Comparison of ENCODE assay signal across 12 cellular contexts in genomic region chr17:40371261-40371929, GRCh38. TPM values are rescaled to one million over a fixed set of nuclear protein-coding genes. Genes with fewer than 3 reads are reported as not detected.
DNase-seq lines count a peak whose midpoint lies in the region; ATAC-seq, FAIRE-seq and TF ChIP-seq lines count a peak whose summit lies in the region.
"Had no signal": no experiment of that assay in that cellular context is flagged by ENCODE, and none has a peak within 500 bp of the region (broad histone marks: within the 10 kb centered on the region; RNA-seq: fewer than 3 reads in every experiment).

No MANE protein-coding gene starts in this region.

- H3K4me1 Mint-ChIP-seq in activated naive CD4-positive, alpha-beta T cell treated with anti-CD3 and anti-CD28 coated beads, Interleukin-2, amount 10 ng/mL, durations not matched to agents 7 days and 5 days: peaks cover 20% of the 10 kb centered on the region
- H3K4me1 Mint-ChIP-seq in type B pancreatic cell (ENCODE audit: unreplicated experiment): peaks cover 8% of the 10 kb centered on the region

- no peaks in the 10 kb centered on the region for H3K36me3 Mint-ChIP-seq in activated naive CD4-positive, alpha-beta T cell treated with anti-CD3 and anti-CD28 coated beads, Interleukin-2, amount 10 ng/mL, durations not matched to agents 7 days and 5 days
- peaks cover 6% of the 10 kb centered on the region for H3K36me3 Mint-ChIP-seq in type B pancreatic cell

- no peaks in the 10 kb centered on the region for H3K79me2 ChIP-seq in K562 (ENCODE audit: control insufficient read depth, insufficient read depth, low read length)

- BruUV-seq in K562 (replicated peaks; lab: Mats Ljungman, UMichigan): no TSS peak

- in situ Hi-C loops in K562 (cut with MboI): no loop called here

- CTCF ChIA-PET in activated naive CD4-positive, alpha-beta T cell treated with anti-CD3 and anti-CD28 coated beads, Interleukin-2, amount 10 ng/mL, durations not matched to agents 7 days and 5 days (lab: Charles Lee): interaction anchor here (0.7 to 1.2 kb wide), 2 partner anchors 9 to 162 kb away, joined by 4 to 5 read pairs; no protein-coding TSS in a partner anchor
- CTCF ChIA-PET in K562 (lab: Yijun Ruan, JAX; ENCODE audit: low intra/inter-chr PET ratio): no interaction called here

- TF ChIP-seq POLR2A in K562 (conservative IDR thresholded peaks at IDR 0.05): no peak

- TF ChIP-seq RAD21 in K562 (CRISPR knock-in tag; conservative IDR thresholded peaks at IDR 0.05 in 1 of 2, IDR thresholded peaks at IDR 0.05 in 1 of 2): no peak

- no peak overlapping the region for H3K4me3 Mint-ChIP-seq in activated naive CD4-positive, alpha-beta T cell treated with anti-CD3 and anti-CD28 coated beads, Interleukin-2, amount 10 ng/mL, durations not matched to agents 7 days and 5 days
- H3K4me3 Mint-ChIP-seq in type B pancreatic cell: no peak overlapping the region

- DNase-seq in activated naive CD4-positive, alpha-beta T cell treated with anti-CD3 and anti-CD28 coated beads, Interleukin-2, amount 10 ng/mL, durations not matched to agents 7 days and 5 days: peak; percentile 49
- DNase-seq in activated naive CD4-positive, alpha-beta T cell (lab: John Stamatoyannopoulos, UW): no peak
- peak; percentile 81 for DNase-seq in NCI-H2029 (lab: John Stamatoyannopoulos, UW)
- peak; percentile 49 to 70 (median 63) for DNase-seq in K562 (ENCODE audit: extremely low read depth in 1 of 4, low spot score in 3 of 4)
- no peak for DNase-seq in stimulated activated naive CD8-positive, alpha-beta T cell treated with anti-CD3 and anti-CD28 coated beads, Interleukin-15, Interleukin-2, amounts not matched to agents 100 U/mL and 50 U/mL, for 24 hours
- DNase-seq in activated gamma-delta T cell (lab: John Stamatoyannopoulos, UW): no peak
- no peak for DNase-seq in type B pancreatic cell (ENCODE audit: extremely low spot score, unreplicated experiment)
- DNase-seq in small intestine: no peak
- DNase-seq: NCI-H187 treated with DMSO at 0.1 percent for 48 hours had no signal

- H3K4me3 ChIP-seq in K562 (no peak overlapping the region), small intestine (ENCODE audit: low read depth in 1 of 2, low read length in 2 of 2) (no peak overlapping the region)
- H3K4me3 ChIP-seq: vagina had no signal

- no peak for TF ChIP-seq EP300 in K562 (IDR thresholded peaks at IDR 0.05; ENCODE audit: low read length)

- POLR2A ChIA-PET in K562 (lab: Yijun Ruan, JAX): interaction anchor here (0.6 to 0.7 kb wide), 4 partner anchors 124 to 1502 kb away, joined by 3 to 4 read pairs (median 3); partner anchors contain the start of gene LASP1

- H3K4me2 ChIP-seq in K562 (ENCODE audit: insufficient read depth, low read length): no peak overlapping the region

- peaks cover 4% of the 10 kb centered on the region for H3K9me3 Mint-ChIP-seq in activated naive CD4-positive, alpha-beta T cell treated with anti-CD3 and anti-CD28 coated beads, Interleukin-2, amount 10 ng/mL, durations not matched to agents 7 days and 5 days
- H3K9me3 Mint-ChIP-seq in type B pancreatic cell: peaks cover 11% of the 10 kb centered on the region

- H3K27me3 ChIP-seq in K562 (ENCODE audit: control insufficient read depth in 2 of 2, insufficient read depth in 2 of 2, low read length in 2 of 2) (no peaks in the 10 kb centered on the region), small intestine (ENCODE audit: control insufficient read depth in 2 of 2, insufficient read depth in 2 of 2, low read length in 2 of 2) (no peaks in the 10 kb centered on the region)
- H3K27me3 ChIP-seq: vagina had no signal

- H3K27ac Mint-ChIP-seq in activated naive CD4-positive, alpha-beta T cell treated with anti-CD3 and anti-CD28 coated beads, Interleukin-2, amount 10 ng/mL, durations not matched to agents 7 days and 5 days: no peak overlapping the region
- H3K27ac Mint-ChIP-seq in type B pancreatic cell: no peak overlapping the region

- peaks cover 8 to 11% of the 10 kb centered on the region in 2 experiments; a peak in 4 of 5 replicates for H3K4me1 ChIP-seq in K562 (replicated peaks in 1 of 2; ENCODE audit: control insufficient read depth in 2 of 2, insufficient read depth in 2 of 2, low read length in 2 of 2)
- no peaks in the 10 kb centered on the region for H3K4me1 ChIP-seq in small intestine (ENCODE audit: control insufficient read depth in 2 of 2, insufficient read depth in 1 of 2, low read depth in 1 of 2, low read length in 1 of 2)
- H3K4me1 ChIP-seq: vagina had no signal

- H3K9ac ChIP-seq in K562 (ENCODE audit: insufficient read depth in 1 of 2, low read depth in 2 of 2, low read length in 2 of 2): no peak overlapping the region

- peaks cover 12% of the 10 kb centered on the region for H3K27me3 Mint-ChIP-seq in activated naive CD4-positive, alpha-beta T cell treated with anti-CD3 and anti-CD28 coated beads, Interleukin-2, amount 10 ng/mL, durations not matched to agents 7 days and 5 days
- no peaks in the 10 kb centered on the region for H3K27me3 Mint-ChIP-seq in type B pancreatic cell

- WGBS in K562 (ENCODE audit: insufficient coverage, low coverage, missing lambda C conversion rate): 58% methylated on average over 14 of the region's 16 CpGs
- 80 to 81% (median 81%) methylated on average over 16 of the region's 16 CpGs for WGBS in small intestine, 3 donors

- no peaks in the 10 kb centered on the region for H4K20me1 ChIP-seq in K562 (replicated peaks; ENCODE audit: control insufficient read depth, insufficient read depth, low read length)

- H3K9me3 ChIP-seq in K562 (replicated peaks; ENCODE audit: control insufficient read depth, insufficient read depth, low read depth, low read length) (no peaks in the 10 kb centered on the region; the same call in 1 of the 2 replicates), small intestine (ENCODE audit: control insufficient read depth, low read depth) (no peaks in the 10 kb centered on the region)
- H3K9me3 ChIP-seq: vagina had no signal

- peak; percentile 94 for ATAC-seq in K562
- ATAC-seq in stimulated activated naive CD8-positive, alpha-beta T cell treated with anti-CD3 and anti-CD28 coated beads, Interleukin-15, Interleukin-2, amounts not matched to agents 100 U/mL and 50 U/mL, for 24 hours: peak; percentile 64

- H3K36me3 ChIP-seq in K562 (ENCODE audit: control insufficient read depth, insufficient read depth, low read length) (no peaks in the 10 kb centered on the region), small intestine (ENCODE audit: control insufficient read depth in 2 of 2, insufficient read depth in 2 of 2, low read length in 2 of 2) (no peaks in the 10 kb centered on the region)
- H3K36me3 ChIP-seq: vagina had no signal

- H2AFZ ChIP-seq in K562 (ENCODE audit: low read depth, low read length): peak overlapping the region; percentile 29; the same call in 1 of the 2 replicates

- intact Hi-C loops in K562 (cut with micrococcal nuclease): no loop called here

- no peak overlapping the region for H3K27ac ChIP-seq in K562 (ENCODE audit: extremely low read depth, low read depth, low read length)
- no peak overlapping the region for H3K27ac ChIP-seq in small intestine (ENCODE audit: low read depth in 1 of 2, low read length in 1 of 2)
- H3K27ac ChIP-seq: vagina had no signal

- TF ChIP-seq CTCF in K562 (IDR thresholded peaks at IDR 0.05 in 2 of 3, conservative IDR thresholded peaks at IDR 0.05 in 1 of 3; ENCODE audit: insufficient read depth in 2 of 3, low read depth in 1 of 3, low read length in 3 of 3) (no peak), type B pancreatic cell (conservative IDR thresholded peaks at IDR 0.05) (no peak)

- peak; percentile 73 for FAIRE-seq in K562 (lab: Jason Lieb, UNC)
- FAIRE-seq in small intestine (lab: Jason Lieb, UNC): no peak
- FAIRE-seq: keratinocyte had no signal

- no peaks in the 10 kb centered on the region for H3K9me1 ChIP-seq in K562 (ENCODE audit: control insufficient read depth, insufficient read depth, low read length)

RNA-seq across cellular contexts. Expression of gene GJD3, which starts 6.9 kb away (rescaled TPM):
- total RNA-seq in K562 (2011; cell fraction: chromatin; rRNA removed; ENCODE audit: low replicate concordance): not detected in 2 replicates
- total RNA-seq in K562 (2011; cell fraction: nucleolus; rRNA removed): 0.50 and 0.66 TPM in 2 replicates
- not detected in 2 replicates for total RNA-seq in K562 (2011; cell fraction: nucleoplasm; rRNA removed)
- not detected in 2 replicates for total RNA-seq in K562 (2014; rRNA removed)
- not detected in 2 replicates for total RNA-seq in K562 (2014; rRNA removed; fragmentation: Illumina TruSeq; extraction: Trizol)
- not detected in 2 replicates for total RNA-seq in K562 (2015; rRNA removed; fragmentation: Illumina TruSeq; extraction: Trizol)
- total RNA-seq in K562 (2021): 0.38 TPM in 1 of 2 replicates, not detected in the other
- not detected in 2 replicates for polyA plus RNA-seq in K562 (2011; rRNA removed)
- 0.24 TPM in 1 of 2 replicates, not detected in the other for polyA plus RNA-seq in K562 (2011; cell fraction: cytosol; rRNA removed)
- not detected in 2 replicates for polyA plus RNA-seq in K562 (2011; cell fraction: nucleus; rRNA removed)
- polyA plus RNA-seq in K562 (2012): 0.46 and 2.9 TPM in 2 replicates
- polyA plus RNA-seq in K562 (2014; fragmentation: Illumina TruSeq; extraction: Trizol): not detected in 2 replicates
- not detected for polyA plus RNA-seq in K562 (2014; fragmentation: Nextera tagmentation; extraction: Ambion mirVana)
- polyA plus RNA-seq in K562 (2014; rRNA removed): 0.17 TPM in 1 of 2 replicates, not detected in the other
- polyA minus RNA-seq in K562 (2011; rRNA and poly(A)+ RNA removed): not detected in 2 replicates
- not detected in 2 replicates for polyA minus RNA-seq in K562 (2011; cell fraction: cytosol; rRNA and poly(A)+ RNA removed)
- 1.2 TPM in 1 of 2 replicates, not detected in the other for polyA minus RNA-seq in K562 (2011; cell fraction: nucleus; rRNA and poly(A)+ RNA removed)
- 0.36 and 0.43 TPM in 2 replicates for total RNA-seq in type B pancreatic cell (ENCODE audit: low replicate concordance)
- polyA plus RNA-seq in small intestine: 1 to 10 TPM in 1 of 3 donors, not detected in 2; 1.1 TPM
- total RNA-seq: Daoy had no signal
- polyA plus RNA-seq: keratinocyte had no signal

RNA-seq across cellular contexts. Expression of gene TOP2A, which starts 46.3 kb away (rescaled TPM):
- total RNA-seq in K562 (2011; cell fraction: chromatin; rRNA removed; ENCODE audit: low replicate concordance): 65.1 and 280 TPM in 2 replicates
- total RNA-seq in K562 (2011; cell fraction: nucleolus; rRNA removed): 39.0 and 56.5 TPM in 2 replicates
- 105 and 126 TPM in 2 replicates for total RNA-seq in K562 (2011; cell fraction: nucleoplasm; rRNA removed)
- 131 and 133 TPM in 2 replicates for total RNA-seq in K562 (2014; rRNA removed)
- total RNA-seq in K562 (2014; rRNA removed; fragmentation: Illumina TruSeq; extraction: Trizol): 335 and 375 TPM in 2 replicates
- total RNA-seq in K562 (2015; rRNA removed; fragmentation: Illumina TruSeq; extraction: Trizol): 257 and 281 TPM in 2 replicates
- 266 and 282 TPM in 2 replicates for total RNA-seq in K562 (2021)
- polyA plus RNA-seq in K562 (2011; rRNA removed): 150 and 347 TPM in 2 replicates
- 39.7 and 72.0 TPM in 2 replicates for polyA plus RNA-seq in K562 (2011; cell fraction: cytosol; rRNA removed)
- polyA plus RNA-seq in K562 (2011; cell fraction: nucleus; rRNA removed): 94.7 and 101 TPM in 2 replicates
- 250 and 293 TPM in 2 replicates for polyA plus RNA-seq in K562 (2012)
- polyA plus RNA-seq in K562 (2014; fragmentation: Illumina TruSeq; extraction: Trizol): 204 and 233 TPM in 2 replicates
- 100 to 1,000 TPM; 175 to 259 TPM for polyA plus RNA-seq in K562 (2014; fragmentation: Nextera tagmentation; extraction: Ambion mirVana)
- polyA plus RNA-seq in K562 (2014; rRNA removed): 163 and 185 TPM in 2 replicates
- polyA minus RNA-seq in K562 (2011; rRNA and poly(A)+ RNA removed): 222 and 350 TPM in 2 replicates
- polyA minus RNA-seq in K562 (2011; cell fraction: cytosol; rRNA and poly(A)+ RNA removed): 60.8 and 128 TPM in 2 replicates
- polyA minus RNA-seq in K562 (2011; cell fraction: nucleus; rRNA and poly(A)+ RNA removed): 61.9 and 96.7 TPM in 2 replicates
- 65.8 and 248 TPM in 2 replicates for total RNA-seq in type B pancreatic cell (ENCODE audit: low replicate concordance)
- polyA plus RNA-seq in small intestine: 10 to 100 TPM in 1 of 3 donors, 1 to 10 TPM in 2; 1.1 to 37.5 (median 3.1) TPM

Comparison
In these comparisons a context has a peak if more than half of its experiments do, and no peak if none do; other contexts are left out.
1. DNase-seq: peak in activated naive CD4-positive, alpha-beta T cell treated with anti-CD3 and anti-CD28 coated beads, Interleukin-2, amount 10 ng/mL, durations not matched to agents 7 days and 5 days (single experiment), NCI-H2029 (single experiment) and K562 (4 of 4); none in activated naive CD4-positive, alpha-beta T cell (0 of 4), stimulated activated naive CD8-positive, alpha-beta T cell treated with anti-CD3 and anti-CD28 coated beads, Interleukin-15, Interleukin-2, amounts not matched to agents 100 U/mL and 50 U/mL, for 24 hours (single experiment), activated gamma-delta T cell (single experiment), type B pancreatic cell (single experiment) and small intestine (single experiment).